ENCODE assay signal across 1 cellular context in the genomic region with DNA sequence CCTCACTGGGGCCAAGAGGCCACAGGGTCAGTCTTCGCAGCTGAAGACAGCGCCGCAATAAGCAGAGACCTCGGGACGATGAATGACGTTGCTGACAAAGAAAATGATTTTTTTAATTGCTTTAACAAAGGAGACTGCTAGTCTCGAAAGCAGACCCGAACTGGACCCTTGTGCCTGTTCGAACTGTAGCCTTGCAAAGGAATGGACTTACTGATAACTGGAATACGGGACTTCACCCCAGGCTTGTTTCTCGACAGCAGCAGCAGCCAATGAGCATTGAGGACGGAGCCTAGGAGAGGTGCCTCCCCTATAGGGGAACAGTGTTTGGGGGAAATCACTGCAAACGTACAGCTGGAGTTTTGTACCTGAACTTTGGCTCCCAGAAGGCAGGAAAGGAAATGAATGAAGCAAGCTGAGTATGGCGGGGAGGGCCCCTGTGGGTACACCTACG.
TF ChIP-seq lines count a peak whose summit lies in the region.

No MANE protein-coding gene starts in this region.

TF ChIP-seq in HepG2, 621 proteins besides CTCF, POLR2A, EP300 and RAD21 (continued from another document and continues in another):
- TF ChIP-seq, protein P1, sequence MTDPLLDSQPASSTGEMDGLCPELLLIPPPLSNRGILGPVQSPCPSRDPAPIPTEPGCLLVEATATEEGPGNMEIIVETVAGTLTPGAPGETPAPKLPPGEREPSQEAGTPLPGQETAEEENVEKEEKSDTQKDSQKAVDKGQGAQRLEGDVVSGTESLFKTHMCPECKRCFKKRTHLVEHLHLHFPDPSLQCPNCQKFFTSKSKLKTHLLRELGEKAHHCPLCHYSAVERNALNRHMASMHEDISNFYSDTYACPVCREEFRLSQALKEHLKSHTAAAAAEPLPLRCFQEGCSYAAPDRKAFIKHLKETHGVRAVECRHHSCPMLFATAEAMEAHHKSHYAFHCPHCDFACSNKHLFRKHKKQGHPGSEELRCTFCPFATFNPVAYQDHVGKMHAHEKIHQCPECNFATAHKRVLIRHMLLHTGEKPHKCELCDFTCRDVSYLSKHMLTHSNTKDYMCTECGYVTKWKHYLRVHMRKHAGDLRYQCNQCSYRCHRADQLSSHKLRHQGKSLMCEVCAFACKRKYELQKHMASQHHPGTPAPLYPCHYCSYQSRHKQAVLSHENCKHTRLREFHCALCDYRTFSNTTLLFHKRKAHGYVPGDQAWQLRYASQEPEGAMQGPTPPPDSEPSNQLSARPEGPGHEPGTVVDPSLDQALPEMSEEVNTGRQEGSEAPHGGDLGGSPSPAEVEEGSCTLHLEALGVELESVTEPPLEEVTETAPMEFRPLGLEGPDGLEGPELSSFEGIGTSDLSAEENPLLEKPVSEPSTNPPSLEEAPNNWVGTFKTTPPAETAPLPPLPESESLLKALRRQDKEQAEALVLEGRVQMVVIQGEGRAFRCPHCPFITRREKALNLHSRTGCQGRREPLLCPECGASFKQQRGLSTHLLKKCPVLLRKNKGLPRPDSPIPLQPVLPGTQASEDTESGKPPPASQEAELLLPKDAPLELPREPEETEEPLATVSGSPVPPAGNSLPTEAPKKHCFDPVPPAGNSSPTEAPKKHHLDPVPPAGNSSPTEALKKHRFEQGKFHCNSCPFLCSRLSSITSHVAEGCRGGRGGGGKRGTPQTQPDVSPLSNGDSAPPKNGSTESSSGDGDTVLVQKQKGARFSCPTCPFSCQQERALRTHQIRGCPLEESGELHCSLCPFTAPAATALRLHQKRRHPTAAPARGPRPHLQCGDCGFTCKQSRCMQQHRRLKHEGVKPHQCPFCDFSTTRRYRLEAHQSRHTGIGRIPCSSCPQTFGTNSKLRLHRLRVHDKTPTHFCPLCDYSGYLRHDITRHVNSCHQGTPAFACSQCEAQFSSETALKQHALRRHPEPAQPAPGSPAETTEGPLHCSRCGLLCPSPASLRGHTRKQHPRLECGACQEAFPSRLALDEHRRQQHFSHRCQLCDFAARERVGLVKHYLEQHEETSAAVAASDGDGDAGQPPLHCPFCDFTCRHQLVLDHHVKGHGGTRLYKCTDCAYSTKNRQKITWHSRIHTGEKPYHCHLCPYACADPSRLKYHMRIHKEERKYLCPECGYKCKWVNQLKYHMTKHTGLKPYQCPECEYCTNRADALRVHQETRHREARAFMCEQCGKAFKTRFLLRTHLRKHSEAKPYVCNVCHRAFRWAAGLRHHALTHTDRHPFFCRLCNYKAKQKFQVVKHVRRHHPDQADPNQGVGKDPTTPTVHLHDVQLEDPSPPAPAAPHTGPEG (CRISPR knock-in tag; IDR thresholded peaks at IDR 0.05) = 0 out of 2 replicates have a peak, but pooled peaks have one; percentile 18
- TF ChIP-seq, protein P2, sequence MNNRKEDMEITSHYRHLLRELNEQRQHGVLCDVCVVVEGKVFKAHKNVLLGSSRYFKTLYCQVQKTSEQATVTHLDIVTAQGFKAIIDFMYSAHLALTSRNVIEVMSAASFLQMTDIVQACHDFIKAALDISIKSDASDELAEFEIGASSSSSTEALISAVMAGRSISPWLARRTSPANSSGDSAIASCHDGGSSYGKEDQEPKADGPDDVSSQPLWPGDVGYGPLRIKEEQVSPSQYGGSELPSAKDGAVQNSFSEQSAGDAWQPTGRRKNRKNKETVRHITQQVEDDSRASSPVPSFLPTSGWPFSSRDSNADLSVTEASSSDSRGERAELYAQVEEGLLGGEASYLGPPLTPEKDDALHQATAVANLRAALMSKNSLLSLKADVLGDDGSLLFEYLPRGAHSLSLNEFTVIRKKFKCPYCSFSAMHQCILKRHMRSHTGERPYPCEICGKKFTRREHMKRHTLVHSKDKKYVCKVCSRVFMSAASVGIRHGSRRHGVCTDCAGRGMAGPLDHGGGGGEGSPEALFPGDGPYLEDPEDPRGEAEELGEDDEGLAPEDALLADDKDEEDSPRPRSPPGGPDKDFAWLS (CRISPR knock-in tag; IDR thresholded peaks at IDR 0.05; ENCODE audit: borderline replicate concordance) = peak; percentile 36; the same call in 1 of the 2 replicates
- TF ChIP-seq RXRB (CRISPR knock-in tag; IDR thresholded peaks at IDR 0.05; ENCODE audit: borderline replicate concordance) (peak; percentile 79; the same call in 1 of the 2 replicates), ZNF354B (CRISPR knock-in tag; IDR thresholded peaks at IDR 0.05) (no peak), ZNF83 (CRISPR knock-in tag; IDR thresholded peaks at IDR 0.05; ENCODE audit: borderline replicate concordance) (no peak), SIX4 (CRISPR knock-in tag; IDR thresholded peaks at IDR 0.05) (0 out of 2 replicates have a peak, but pooled peaks have one; percentile 7), CREM (IDR thresholded peaks at IDR 0.05) (peak; percentile 72; the same call in 1 of the 2 replicates), CREM (CRISPR knock-in tag; IDR thresholded peaks at IDR 0.05) (no peak), ZBTB3 (CRISPR knock-in tag; IDR thresholded peaks at IDR 0.05; ENCODE audit: borderline replicate concordance, low read depth) (0 out of 2 replicates have a peak, but pooled peaks have one; percentile 48), POLR2AphosphoS5 (IDR thresholded peaks at IDR 0.05; ENCODE audit: low read depth, low read length) (peak; percentile 98), ZNF549 (CRISPR knock-in tag; IDR thresholded peaks at IDR 0.05) (peak; percentile 68; the same call in 1 of the 2 replicates), MXI1 (IDR thresholded peaks at IDR 0.05; ENCODE audit: borderline replicate concordance, low read depth, low read length) (peak; percentile 73; the same call in 1 of the 3 replicates), ZMYM2 (CRISPR knock-in tag; IDR thresholded peaks at IDR 0.05) (0 out of 2 replicates have a peak, but pooled peaks have one; percentile 30), MED8 (CRISPR knock-in tag; IDR thresholded peaks at IDR 0.05; ENCODE audit: insufficient replicate concordance) (peak; percentile 1), ZNF496 (CRISPR knock-in tag; IDR thresholded peaks at IDR 0.05; ENCODE audit: insufficient replicate concordance) (no peak), ZZZ3 (CRISPR knock-in tag; IDR thresholded peaks at IDR 0.05; ENCODE audit: borderline replicate concordance) (no peak), RXRA (CRISPR knock-in tag; IDR thresholded peaks at IDR 0.05) (peak; percentile 72; the same call in 1 of the 2 replicates), ZNF367 (CRISPR knock-in tag; IDR thresholded peaks at IDR 0.05; ENCODE audit: borderline replicate concordance) (peak; percentile 9; the same call in 1 of the 2 replicates), ZFY (CRISPR knock-in tag; IDR thresholded peaks at IDR 0.05) (no peak), ZMYM3 (CRISPR knock-in tag; IDR thresholded peaks at IDR 0.05) (no peak; the same call in 1 of the 2 replicates), NRL (CRISPR knock-in tag; IDR thresholded peaks at IDR 0.05; ENCODE audit: borderline replicate concordance) (no peak), CEBPG (CRISPR knock-in tag; IDR thresholded peaks at IDR 0.05) (peak; percentile 80), NFE2L2 (IDR thresholded peaks at IDR 0.05; ENCODE audit: low read length) (no peak), MEIS2 (CRISPR knock-in tag; IDR thresholded peaks at IDR 0.05) (no peak), ZNF263 (CRISPR knock-in tag; IDR thresholded peaks at IDR 0.05) (no peak)
- TF ChIP-seq, protein P3, sequence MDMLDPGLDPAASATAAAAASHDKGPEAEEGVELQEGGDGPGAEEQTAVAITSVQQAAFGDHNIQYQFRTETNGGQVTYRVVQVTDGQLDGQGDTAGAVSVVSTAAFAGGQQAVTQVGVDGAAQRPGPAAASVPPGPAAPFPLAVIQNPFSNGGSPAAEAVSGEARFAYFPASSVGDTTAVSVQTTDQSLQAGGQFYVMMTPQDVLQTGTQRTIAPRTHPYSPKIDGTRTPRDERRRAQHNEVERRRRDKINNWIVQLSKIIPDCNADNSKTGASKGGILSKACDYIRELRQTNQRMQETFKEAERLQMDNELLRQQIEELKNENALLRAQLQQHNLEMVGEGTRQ (IDR thresholded peaks at IDR 0.05; ENCODE audit: low read depth, low read length) = no peak
- TF ChIP-seq, protein P3 (CRISPR knock-in tag; IDR thresholded peaks at IDR 0.05; ENCODE audit: borderline replicate concordance) = no peak; the same call in 1 of the 2 replicates
- TF ChIP-seq, protein P4, sequence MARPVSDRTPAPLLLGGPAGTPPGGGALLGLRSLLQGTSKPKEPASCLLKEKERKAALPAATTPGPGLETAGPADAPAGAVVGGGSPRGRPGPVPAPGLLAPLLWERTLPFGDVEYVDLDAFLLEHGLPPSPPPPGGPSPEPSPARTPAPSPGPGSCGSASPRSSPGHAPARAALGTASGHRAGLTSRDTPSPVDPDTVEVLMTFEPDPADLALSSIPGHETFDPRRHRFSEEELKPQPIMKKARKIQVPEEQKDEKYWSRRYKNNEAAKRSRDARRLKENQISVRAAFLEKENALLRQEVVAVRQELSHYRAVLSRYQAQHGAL (CRISPR knock-in tag; IDR thresholded peaks at IDR 0.05; ENCODE audit: not compliant biosample characterization) = peak; percentile 21
- TF ChIP-seq, protein P5, sequence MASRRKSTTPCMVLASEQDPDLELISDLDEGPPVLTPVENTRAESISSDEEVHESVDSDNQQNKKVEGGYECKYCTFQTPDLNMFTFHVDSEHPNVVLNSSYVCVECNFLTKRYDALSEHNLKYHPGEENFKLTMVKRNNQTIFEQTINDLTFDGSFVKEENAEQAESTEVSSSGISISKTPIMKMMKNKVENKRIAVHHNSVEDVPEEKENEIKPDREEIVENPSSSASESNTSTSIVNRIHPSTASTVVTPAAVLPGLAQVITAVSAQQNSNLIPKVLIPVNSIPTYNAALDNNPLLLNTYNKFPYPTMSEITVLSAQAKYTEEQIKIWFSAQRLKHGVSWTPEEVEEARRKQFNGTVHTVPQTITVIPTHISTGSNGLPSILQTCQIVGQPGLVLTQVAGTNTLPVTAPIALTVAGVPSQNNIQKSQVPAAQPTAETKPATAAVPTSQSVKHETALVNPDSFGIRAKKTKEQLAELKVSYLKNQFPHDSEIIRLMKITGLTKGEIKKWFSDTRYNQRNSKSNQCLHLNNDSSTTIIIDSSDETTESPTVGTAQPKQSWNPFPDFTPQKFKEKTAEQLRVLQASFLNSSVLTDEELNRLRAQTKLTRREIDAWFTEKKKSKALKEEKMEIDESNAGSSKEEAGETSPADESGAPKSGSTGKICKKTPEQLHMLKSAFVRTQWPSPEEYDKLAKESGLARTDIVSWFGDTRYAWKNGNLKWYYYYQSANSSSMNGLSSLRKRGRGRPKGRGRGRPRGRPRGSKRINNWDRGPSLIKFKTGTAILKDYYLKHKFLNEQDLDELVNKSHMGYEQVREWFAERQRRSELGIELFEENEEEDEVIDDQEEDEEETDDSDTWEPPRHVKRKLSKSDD (CRISPR knock-in tag; IDR thresholded peaks at IDR 0.05; ENCODE audit: low read depth) = peak; percentile 47; the same call in 1 of the 2 replicates
- TF ChIP-seq, protein P6, sequence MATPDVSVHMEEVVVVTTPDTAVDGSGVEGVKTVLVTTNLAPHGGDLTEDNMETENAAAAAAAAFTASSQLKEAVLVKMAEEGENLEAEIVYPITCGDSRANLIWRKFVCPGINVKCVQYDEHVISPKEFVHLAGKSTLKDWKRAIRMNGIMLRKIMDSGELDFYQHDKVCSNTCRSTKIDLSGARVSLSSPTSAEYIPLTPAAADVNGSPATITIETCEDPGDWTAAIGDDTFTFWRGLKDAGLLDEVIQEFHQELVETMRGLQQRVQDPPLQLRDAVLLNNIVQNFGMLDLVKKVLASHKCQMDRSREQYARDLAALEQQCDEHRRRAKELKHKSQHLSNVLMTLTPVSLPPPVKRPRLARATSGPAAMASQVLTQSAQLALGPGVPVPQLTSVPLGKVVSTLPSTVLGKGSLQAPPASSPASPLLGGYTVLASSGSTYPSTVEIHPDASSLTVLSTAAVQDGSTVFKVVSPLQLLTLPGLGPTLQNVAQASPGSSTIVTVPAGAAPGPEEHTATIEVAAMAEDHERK (CRISPR knock-in tag; IDR thresholded peaks at IDR 0.05; ENCODE audit: low read depth) = peak; percentile 38
- TF ChIP-seq, protein P7, sequence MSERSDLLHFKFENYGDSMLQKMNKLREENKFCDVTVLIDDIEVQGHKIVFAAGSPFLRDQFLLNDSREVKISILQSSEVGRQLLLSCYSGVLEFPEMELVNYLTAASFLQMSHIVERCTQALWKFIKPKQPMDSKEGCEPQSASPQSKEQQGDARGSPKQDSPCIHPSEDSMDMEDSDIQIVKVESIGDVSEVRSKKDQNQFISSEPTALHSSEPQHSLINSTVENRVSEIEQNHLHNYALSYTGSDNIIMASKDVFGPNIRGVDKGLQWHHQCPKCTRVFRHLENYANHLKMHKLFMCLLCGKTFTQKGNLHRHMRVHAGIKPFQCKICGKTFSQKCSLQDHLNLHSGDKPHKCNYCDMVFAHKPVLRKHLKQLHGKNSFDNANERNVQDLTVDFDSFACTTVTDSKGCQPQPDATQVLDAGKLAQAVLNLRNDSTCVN (CRISPR knock-in tag; IDR thresholded peaks at IDR 0.05; ENCODE audit: borderline replicate concordance) = peak; percentile 74; the same call in 1 of the 2 replicates
- TF ChIP-seq, protein P8, sequence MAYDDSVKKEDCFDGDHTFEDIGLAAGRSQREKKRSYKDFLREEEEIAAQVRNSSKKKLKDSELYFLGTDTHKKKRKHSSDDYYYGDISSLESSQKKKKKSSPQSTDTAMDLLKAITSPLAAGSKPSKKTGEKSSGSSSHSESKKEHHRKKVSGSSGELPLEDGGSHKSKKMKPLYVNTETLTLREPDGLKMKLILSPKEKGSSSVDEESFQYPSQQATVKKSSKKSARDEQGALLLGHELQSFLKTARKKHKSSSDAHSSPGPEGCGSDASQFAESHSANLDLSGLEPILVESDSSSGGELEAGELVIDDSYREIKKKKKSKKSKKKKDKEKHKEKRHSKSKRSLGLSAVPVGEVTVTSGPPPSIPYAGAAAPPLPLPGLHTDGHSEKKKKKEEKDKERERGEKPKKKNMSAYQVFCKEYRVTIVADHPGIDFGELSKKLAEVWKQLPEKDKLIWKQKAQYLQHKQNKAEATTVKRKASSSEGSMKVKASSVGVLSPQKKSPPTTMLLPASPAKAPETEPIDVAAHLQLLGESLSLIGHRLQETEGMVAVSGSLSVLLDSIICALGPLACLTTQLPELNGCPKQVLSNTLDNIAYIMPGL (CRISPR knock-in tag; IDR thresholded peaks at IDR 0.05; ENCODE audit: borderline replicate concordance in 1 of 2, low read depth in 1 of 2) = peak; percentile 26 to 56; a peak in 2 of 4 replicates
